15 cellular contexts compared by ENCODE assay signal in the genomic region with DNA sequence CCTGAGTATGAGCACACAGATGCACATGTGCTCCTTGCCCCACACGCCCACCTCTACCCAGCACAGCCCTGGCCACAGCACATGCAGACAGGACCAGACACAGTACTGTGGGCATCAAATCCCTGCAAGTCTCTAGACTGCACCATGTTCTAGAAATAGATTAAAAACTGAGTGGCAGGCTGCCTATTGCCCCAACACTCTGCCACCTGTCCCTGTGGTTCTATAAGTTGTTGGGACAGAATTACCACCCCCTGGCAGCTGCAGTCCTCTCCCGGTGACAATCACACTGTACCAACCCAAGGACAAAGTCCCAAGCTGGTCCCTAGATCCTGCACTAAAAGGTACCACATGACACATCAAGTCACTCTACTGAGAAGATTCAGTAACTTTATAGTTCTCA.
DNase-seq lines count a peak whose midpoint lies in the region; ATAC-seq and FAIRE-seq lines count a peak whose summit lies in the region.
"Had no signal": no experiment of that assay in that cellular context is flagged by ENCODE, and none has a peak within 500 bp of the region (broad histone marks: within the 10 kb centered on the region; RNA-seq: fewer than 3 reads in every experiment).

No MANE protein-coding gene starts in this region.

- H3K23ac ChIP-seq in neuronal stem cell (ENCODE audit: low read depth, low read length, poor library complexity): peak overlapping the region; percentile 2

- no peak overlapping the region for H2AFZ ChIP-seq in neuronal stem cell (ENCODE audit: low read length)

- H4K91ac ChIP-seq in neuronal stem cell (ENCODE audit: low read depth, low read length, poor library complexity): no peak overlapping the region

- H3K4me3 ChIP-seq in neuronal stem cell (ENCODE audit: low read length in 2 of 2): no peak overlapping the region
- H3K4me3 ChIP-seq: A549 had no signal

- no peak overlapping the region for H3K27ac Mint-ChIP-seq in activated naive CD8-positive, alpha-beta T cell treated with anti-CD3 and anti-CD28 coated beads, Interleukin-2, amount 50 U/mL, for 24 hours

- H3K9me3 ChIP-seq in neuronal stem cell (replicated peaks in 1 of 2; ENCODE audit: control insufficient read depth in 2 of 2, insufficient read depth in 1 of 2, low read depth in 1 of 2, low read length in 2 of 2): no peaks in the 10 kb centered on the region
- H3K9me3 ChIP-seq: A549, BE2C had no signal

- no peaks in the 10 kb centered on the region for H3K9me3 Mint-ChIP-seq in activated naive CD8-positive, alpha-beta T cell treated with anti-CD3 and anti-CD28 coated beads, Interleukin-2, amount 50 U/mL, for 24 hours
- H3K9me3 Mint-ChIP-seq: CD4-positive, alpha-beta memory T cell had no signal

- no peak overlapping the region for H3K4me2 ChIP-seq in neuronal stem cell (ENCODE audit: insufficient read depth, low read length, poor library complexity, severe bottlenecking)
- H3K4me2 ChIP-seq: A549 had no signal

- no peaks in the 10 kb centered on the region for H3K36me3 Mint-ChIP-seq in activated naive CD8-positive, alpha-beta T cell treated with anti-CD3 and anti-CD28 coated beads, Interleukin-2, amount 50 U/mL, for 24 hours (ENCODE audit: low read depth)
- H3K36me3 Mint-ChIP-seq: CD4-positive, alpha-beta memory T cell had no signal

- no peak overlapping the region for H3K18ac ChIP-seq in neuronal stem cell (ENCODE audit: low read length)

- H3K27ac ChIP-seq in neuronal stem cell (replicated peaks; ENCODE audit: low read length): no peak overlapping the region
- H3K27ac ChIP-seq: A549, C4-2B had no signal

- H3K79me1 ChIP-seq in neuronal stem cell (ENCODE audit: low read depth, low read length): no peaks in the 10 kb centered on the region

- peaks cover 0 to 6% (median 0%) of the 10 kb centered on the region in 3 experiments for H3K27me3 ChIP-seq in neuronal stem cell (ENCODE audit: control insufficient read depth in 3 of 3, insufficient read depth in 3 of 3, low read depth in 1 of 3, low read length in 3 of 3)
- H3K27me3 ChIP-seq: BE2C had no signal

- H4K8ac ChIP-seq in neuronal stem cell (ENCODE audit: low read depth, low read length): no peak overlapping the region

- H3K27me3 Mint-ChIP-seq in activated naive CD8-positive, alpha-beta T cell treated with anti-CD3 and anti-CD28 coated beads, Interleukin-2, amount 50 U/mL, for 24 hours: peaks cover 2% of the 10 kb centered on the region

- H3K9ac ChIP-seq in neuronal stem cell (ENCODE audit: low read depth, low read length, poor library complexity): no peak overlapping the region

- no peak overlapping the region for H2AK5ac ChIP-seq in neuronal stem cell (ENCODE audit: low read depth, low read length)

- H2BK15ac ChIP-seq in neuronal stem cell (ENCODE audit: low read length): no peak overlapping the region

- no peak overlapping the region for H2BK120ac ChIP-seq in neuronal stem cell (ENCODE audit: low read depth, low read length)

- no peaks in the 10 kb centered on the region for H3K4me1 Mint-ChIP-seq in activated naive CD8-positive, alpha-beta T cell treated with anti-CD3 and anti-CD28 coated beads, Interleukin-2, amount 50 U/mL, for 24 hours
- H3K4me1 Mint-ChIP-seq: CD4-positive, alpha-beta memory T cell had no signal

- H3K14ac ChIP-seq in neuronal stem cell (ENCODE audit: low read length): no peak overlapping the region

- no peaks in the 10 kb centered on the region for H3K36me3 ChIP-seq in neuronal stem cell (replicated peaks in 1 of 2; ENCODE audit: control insufficient read depth in 2 of 2, insufficient read depth in 2 of 2, low read length in 2 of 2)
- H3K36me3 ChIP-seq: BE2C had no signal

- FAIRE-seq in urothelium cell line (lab: Jason Lieb, UNC): peak; percentile 30
- FAIRE-seq: A549, G401.6, H54 had no signal

- H3K4me3 Mint-ChIP-seq in activated naive CD8-positive, alpha-beta T cell treated with anti-CD3 and anti-CD28 coated beads, Interleukin-2, amount 50 U/mL, for 24 hours: no peak overlapping the region
- H3K4me3 Mint-ChIP-seq: CD4-positive, alpha-beta memory T cell had no signal

- peak; percentile 96 for ATAC-seq in left colon
- no peak for ATAC-seq in activated naive CD8-positive, alpha-beta T cell treated with anti-CD3 and anti-CD28 coated beads, Interleukin-2, amount 50 U/mL, for 24 hours
- ATAC-seq in HG03378 (IDR thresholded peaks at IDR 0.05; ENCODE audit: unreplicated experiment): no peak
- ATAC-seq: A549, HCT116 had no signal

- H3K4me1 ChIP-seq in neuronal stem cell (ENCODE audit: control insufficient read depth in 2 of 2, insufficient read depth in 1 of 2, low read depth in 1 of 2, low read length in 2 of 2): no peaks in the 10 kb centered on the region
- H3K4me1 ChIP-seq: A549, BE2C had no signal

- no peak overlapping the region for H3K4ac ChIP-seq in neuronal stem cell (ENCODE audit: low read length)

- no CpG with 5 or more reads among the region's 2 CpGs for WGBS in neuronal stem cell (ENCODE audit: extremely low coverage in 2 of 2, insufficient read length in 2 of 2, insufficient replicate concordance in 1 of 2), 2 donors

- DNase-seq in UCSD-AML1 (lab: John Stamatoyannopoulos, UW; ENCODE audit: unreplicated experiment): peak; percentile 8
- peak in 1 of 2 donors; percentile 16 for DNase-seq in left colon
- DNase-seq in neuronal stem cell (ENCODE audit: low spot score): no peak
- DNase-seq in urothelium cell line (ENCODE audit: low spot score): no peak
- no peak for DNase-seq in activated naive CD8-positive, alpha-beta T cell treated with anti-CD3 and anti-CD28 coated beads, Interleukin-2, amount 50 U/mL, for 24 hours
- DNase-seq in GM03348 (ENCODE audit: low spot score): no peak
- DNase-seq: BE2C; CD4-positive, alpha-beta memory T cell; DMS79 had no signal

- no peak overlapping the region for H2BK12ac ChIP-seq in neuronal stem cell (ENCODE audit: low read length)

- intact Hi-C loops in left colon (cut with DNase I, micrococcal nuclease): no loop called here

- no peak overlapping the region for H2BK5ac ChIP-seq in neuronal stem cell (ENCODE audit: low read length)
